ENCODE assay signal across 1 cellular context in the genomic region with DNA sequence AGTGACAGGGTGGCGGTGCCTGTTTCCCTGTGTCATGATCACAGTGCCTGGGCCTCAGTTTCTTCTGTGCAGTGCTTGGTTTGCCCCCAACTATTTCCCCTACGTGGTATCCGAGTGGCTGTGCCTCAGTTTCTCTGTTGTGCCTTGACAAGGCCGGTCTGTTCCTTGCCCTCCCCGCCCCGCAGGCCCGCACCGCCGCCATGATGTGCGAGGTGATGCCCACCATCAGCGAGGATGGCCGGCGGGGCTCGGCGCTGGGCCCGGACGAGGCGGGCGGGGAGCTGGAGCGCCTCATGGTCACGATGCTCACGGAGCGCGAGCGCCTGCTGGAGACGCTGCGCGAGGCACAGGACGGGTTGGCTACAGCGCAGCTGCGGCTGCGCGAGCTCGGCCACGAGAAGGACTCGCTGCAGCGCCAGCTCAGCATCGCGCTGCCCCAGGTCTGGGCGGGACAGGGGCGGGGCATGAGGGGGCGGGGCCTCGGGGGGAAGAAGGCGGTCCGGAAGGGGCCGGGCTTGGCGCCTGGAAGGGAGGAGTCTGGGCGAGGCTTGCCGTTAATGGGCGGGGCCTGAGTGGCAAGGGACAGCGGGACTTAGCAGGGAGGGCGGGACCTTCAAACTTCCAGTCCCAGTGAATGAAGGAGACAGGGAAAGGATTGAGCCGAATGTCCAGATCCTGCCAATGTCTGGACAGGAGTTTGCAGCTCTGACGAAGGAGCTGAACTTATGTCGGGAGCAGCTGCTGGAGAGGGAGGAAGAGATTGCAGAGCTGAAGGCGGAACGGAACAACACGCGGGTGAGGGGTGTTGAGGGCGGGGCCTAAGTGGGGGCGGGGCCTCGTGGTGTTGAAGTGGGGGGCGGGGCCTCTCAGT.
TF ChIP-seq lines count a peak whose summit lies in the region.

No MANE protein-coding gene starts in this region.

TF ChIP-seq in HepG2, 621 proteins besides CTCF, POLR2A, EP300 and RAD21 (continued from another document and continues in another):
- TF ChIP-seq ZBTB34 (CRISPR knock-in tag; IDR thresholded peaks at IDR 0.05) (peak; percentile 95; the same call in 1 of the 2 replicates), MAZ (IDR thresholded peaks at IDR 0.05; ENCODE audit: borderline replicate concordance, low read depth, low read length) (no peak; the same call in 1 of the 2 replicates), MAZ (CRISPR knock-in tag; IDR thresholded peaks at IDR 0.05; ENCODE audit: low read depth) (peak; percentile 96), HHEX (CRISPR knock-in tag; IDR thresholded peaks at IDR 0.05) (no peak), ZNF382 (CRISPR knock-in tag; IDR thresholded peaks at IDR 0.05; ENCODE audit: borderline replicate concordance) (no peak), ZNF160 (CRISPR knock-in tag; IDR thresholded peaks at IDR 0.05) (peak; percentile 93), KLF15 (CRISPR knock-in tag; IDR thresholded peaks at IDR 0.05; ENCODE audit: borderline replicate concordance) (peak; percentile 98; the same call in 1 of the 2 replicates), ZNF740 (CRISPR knock-in tag; IDR thresholded peaks at IDR 0.05) (peak; percentile 89; the same call in 1 of the 2 replicates), IRF1 (CRISPR knock-in tag; IDR thresholded peaks at IDR 0.05; ENCODE audit: low read depth) (peak; percentile 98), ZNF574 (CRISPR knock-in tag; IDR thresholded peaks at IDR 0.05) (peak; percentile 91), TAF1 (CRISPR knock-in tag; IDR thresholded peaks at IDR 0.05) (peak; percentile 77; the same call in 1 of the 2 replicates), CHD4 (IDR thresholded peaks at IDR 0.05; ENCODE audit: borderline replicate concordance, low read length) (no peak), ZNF205 (CRISPR knock-in tag; IDR thresholded peaks at IDR 0.05) (peak; percentile 95), EED (CRISPR knock-in tag; IDR thresholded peaks at IDR 0.05) (peak; percentile 92), ZNF713 (CRISPR knock-in tag; IDR thresholded peaks at IDR 0.05) (peak; percentile 94; the same call in 1 of the 2 replicates), ETV5 (CRISPR knock-in tag; IDR thresholded peaks at IDR 0.05; ENCODE audit: borderline replicate concordance) (peak; percentile 77), AHR (CRISPR knock-in tag; IDR thresholded peaks at IDR 0.05) (peak; percentile 95), POLR2AphosphoS2 (IDR thresholded peaks at IDR 0.05; ENCODE audit: low read depth, low read length) (no peak), ZNF83 (CRISPR knock-in tag; IDR thresholded peaks at IDR 0.05; ENCODE audit: borderline replicate concordance) (peak; percentile 99), NPAS2 (CRISPR knock-in tag; IDR thresholded peaks at IDR 0.05; ENCODE audit: borderline replicate concordance) (no peak), ZNF543 (CRISPR knock-in tag; IDR thresholded peaks at IDR 0.05) (peak; percentile 98), ZSCAN30 (CRISPR knock-in tag; IDR thresholded peaks at IDR 0.05) (0 out of 2 replicates have a peak, but pooled peaks have one; percentile 49), ZNF644 (CRISPR knock-in tag; IDR thresholded peaks at IDR 0.05; ENCODE audit: low read depth) (no peak), JUND (CRISPR knock-in tag; IDR thresholded peaks at IDR 0.05) (peak; percentile 72), NCOR1 (IDR thresholded peaks at IDR 0.05; ENCODE audit: borderline replicate concordance, low read length) (no peak), RELA (CRISPR knock-in tag; IDR thresholded peaks at IDR 0.05) (0 out of 2 replicates have a peak, but pooled peaks have one; percentile 63), SRSF4 (IDR thresholded peaks at IDR 0.05; ENCODE audit: low read depth, low read length, poor library complexity, severe bottlenecking) (no peak), SP5 (CRISPR knock-in tag; IDR thresholded peaks at IDR 0.05; ENCODE audit: borderline replicate concordance, low read depth) (peak; percentile 55), STAT5B (CRISPR knock-in tag; IDR thresholded peaks at IDR 0.05) (peak; percentile 98), ZNF550 (CRISPR knock-in tag; IDR thresholded peaks at IDR 0.05; ENCODE audit: borderline replicate concordance) (peak; percentile 92; the same call in 1 of the 2 replicates), ZNF367 (CRISPR knock-in tag; IDR thresholded peaks at IDR 0.05; ENCODE audit: borderline replicate concordance) (peak; percentile 97; the same call in 1 of the 2 replicates), ZNF839 (CRISPR knock-in tag; IDR thresholded peaks at IDR 0.05; ENCODE audit: borderline replicate concordance) (peak; percentile 89; the same call in 1 of the 2 replicates), CAMTA2 (CRISPR knock-in tag; IDR thresholded peaks at IDR 0.05; ENCODE audit: borderline replicate concordance) (peak; percentile 83), ZNF891 (CRISPR knock-in tag; IDR thresholded peaks at IDR 0.05) (peak; percentile 93; the same call in 1 of the 2 replicates), RBAK (CRISPR knock-in tag; IDR thresholded peaks at IDR 0.05) (no peak), RNF2 (conservative IDR thresholded peaks at IDR 0.05; ENCODE audit: low read depth) (peak; percentile 99), ZNF430 (CRISPR knock-in tag; IDR thresholded peaks at IDR 0.05) (peak; percentile 100), ZNF557 (CRISPR knock-in tag; IDR thresholded peaks at IDR 0.05) (peak; percentile 98)
- TF ChIP-seq, protein P1, sequence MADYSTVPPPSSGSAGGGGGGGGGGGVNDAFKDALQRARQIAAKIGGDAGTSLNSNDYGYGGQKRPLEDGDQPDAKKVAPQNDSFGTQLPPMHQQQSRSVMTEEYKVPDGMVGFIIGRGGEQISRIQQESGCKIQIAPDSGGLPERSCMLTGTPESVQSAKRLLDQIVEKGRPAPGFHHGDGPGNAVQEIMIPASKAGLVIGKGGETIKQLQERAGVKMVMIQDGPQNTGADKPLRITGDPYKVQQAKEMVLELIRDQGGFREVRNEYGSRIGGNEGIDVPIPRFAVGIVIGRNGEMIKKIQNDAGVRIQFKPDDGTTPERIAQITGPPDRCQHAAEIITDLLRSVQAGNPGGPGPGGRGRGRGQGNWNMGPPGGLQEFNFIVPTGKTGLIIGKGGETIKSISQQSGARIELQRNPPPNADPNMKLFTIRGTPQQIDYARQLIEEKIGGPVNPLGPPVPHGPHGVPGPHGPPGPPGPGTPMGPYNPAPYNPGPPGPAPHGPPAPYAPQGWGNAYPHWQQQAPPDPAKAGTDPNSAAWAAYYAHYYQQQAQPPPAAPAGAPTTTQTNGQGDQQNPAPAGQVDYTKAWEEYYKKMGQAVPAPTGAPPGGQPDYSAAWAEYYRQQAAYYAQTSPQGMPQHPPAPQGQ (CRISPR knock-in tag; IDR thresholded peaks at IDR 0.05; ENCODE audit: borderline replicate concordance) = no peak
- TF ChIP-seq, protein P2, sequence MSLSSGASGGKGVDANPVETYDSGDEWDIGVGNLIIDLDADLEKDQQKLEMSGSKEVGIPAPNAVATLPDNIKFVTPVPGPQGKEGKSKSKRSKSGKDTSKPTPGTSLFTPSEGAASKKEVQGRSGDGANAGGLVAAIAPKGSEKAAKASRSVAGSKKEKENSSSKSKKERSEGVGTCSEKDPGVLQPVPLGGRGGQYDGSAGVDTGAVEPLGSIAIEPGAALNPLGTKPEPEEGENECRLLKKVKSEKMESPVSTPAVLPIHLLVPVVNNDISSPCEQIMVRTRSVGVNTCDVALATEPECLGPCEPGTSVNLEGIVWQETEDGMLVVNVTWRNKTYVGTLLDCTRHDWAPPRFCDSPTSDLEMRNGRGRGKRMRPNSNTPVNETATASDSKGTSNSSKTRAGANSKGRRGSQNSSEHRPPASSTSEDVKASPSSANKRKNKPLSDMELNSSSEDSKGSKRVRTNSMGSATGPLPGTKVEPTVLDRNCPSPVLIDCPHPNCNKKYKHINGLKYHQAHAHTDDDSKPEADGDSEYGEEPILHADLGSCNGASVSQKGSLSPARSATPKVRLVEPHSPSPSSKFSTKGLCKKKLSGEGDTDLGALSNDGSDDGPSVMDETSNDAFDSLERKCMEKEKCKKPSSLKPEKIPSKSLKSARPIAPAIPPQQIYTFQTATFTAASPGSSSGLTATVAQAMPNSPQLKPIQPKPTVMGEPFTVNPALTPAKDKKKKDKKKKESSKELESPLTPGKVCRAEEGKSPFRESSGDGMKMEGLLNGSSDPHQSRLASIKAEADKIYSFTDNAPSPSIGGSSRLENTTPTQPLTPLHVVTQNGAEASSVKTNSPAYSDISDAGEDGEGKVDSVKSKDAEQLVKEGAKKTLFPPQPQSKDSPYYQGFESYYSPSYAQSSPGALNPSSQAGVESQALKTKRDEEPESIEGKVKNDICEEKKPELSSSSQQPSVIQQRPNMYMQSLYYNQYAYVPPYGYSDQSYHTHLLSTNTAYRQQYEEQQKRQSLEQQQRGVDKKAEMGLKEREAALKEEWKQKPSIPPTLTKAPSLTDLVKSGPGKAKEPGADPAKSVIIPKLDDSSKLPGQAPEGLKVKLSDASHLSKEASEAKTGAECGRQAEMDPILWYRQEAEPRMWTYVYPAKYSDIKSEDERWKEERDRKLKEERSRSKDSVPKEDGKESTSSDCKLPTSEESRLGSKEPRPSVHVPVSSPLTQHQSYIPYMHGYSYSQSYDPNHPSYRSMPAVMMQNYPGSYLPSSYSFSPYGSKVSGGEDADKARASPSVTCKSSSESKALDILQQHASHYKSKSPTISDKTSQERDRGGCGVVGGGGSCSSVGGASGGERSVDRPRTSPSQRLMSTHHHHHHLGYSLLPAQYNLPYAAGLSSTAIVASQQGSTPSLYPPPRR (CRISPR knock-in tag; IDR thresholded peaks at IDR 0.05; ENCODE audit: borderline replicate concordance) = peak; percentile 88
- TF ChIP-seq, protein P3, sequence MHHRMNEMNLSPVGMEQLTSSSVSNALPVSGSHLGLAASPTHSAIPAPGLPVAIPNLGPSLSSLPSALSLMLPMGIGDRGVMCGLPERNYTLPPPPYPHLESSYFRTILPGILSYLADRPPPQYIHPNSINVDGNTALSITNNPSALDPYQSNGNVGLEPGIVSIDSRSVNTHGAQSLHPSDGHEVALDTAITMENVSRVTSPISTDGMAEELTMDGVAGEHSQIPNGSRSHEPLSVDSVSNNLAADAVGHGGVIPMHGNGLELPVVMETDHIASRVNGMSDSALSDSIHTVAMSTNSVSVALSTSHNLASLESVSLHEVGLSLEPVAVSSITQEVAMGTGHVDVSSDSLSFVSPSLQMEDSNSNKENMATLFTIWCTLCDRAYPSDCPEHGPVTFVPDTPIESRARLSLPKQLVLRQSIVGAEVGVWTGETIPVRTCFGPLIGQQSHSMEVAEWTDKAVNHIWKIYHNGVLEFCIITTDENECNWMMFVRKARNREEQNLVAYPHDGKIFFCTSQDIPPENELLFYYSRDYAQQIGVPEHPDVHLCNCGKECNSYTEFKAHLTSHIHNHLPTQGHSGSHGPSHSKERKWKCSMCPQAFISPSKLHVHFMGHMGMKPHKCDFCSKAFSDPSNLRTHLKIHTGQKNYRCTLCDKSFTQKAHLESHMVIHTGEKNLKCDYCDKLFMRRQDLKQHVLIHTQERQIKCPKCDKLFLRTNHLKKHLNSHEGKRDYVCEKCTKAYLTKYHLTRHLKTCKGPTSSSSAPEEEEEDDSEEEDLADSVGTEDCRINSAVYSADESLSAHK (CRISPR knock-in tag; IDR thresholded peaks at IDR 0.05; ENCODE audit: borderline replicate concordance) = peak; percentile 92; the same call in 1 of the 2 replicates
- TF ChIP-seq, protein P4, sequence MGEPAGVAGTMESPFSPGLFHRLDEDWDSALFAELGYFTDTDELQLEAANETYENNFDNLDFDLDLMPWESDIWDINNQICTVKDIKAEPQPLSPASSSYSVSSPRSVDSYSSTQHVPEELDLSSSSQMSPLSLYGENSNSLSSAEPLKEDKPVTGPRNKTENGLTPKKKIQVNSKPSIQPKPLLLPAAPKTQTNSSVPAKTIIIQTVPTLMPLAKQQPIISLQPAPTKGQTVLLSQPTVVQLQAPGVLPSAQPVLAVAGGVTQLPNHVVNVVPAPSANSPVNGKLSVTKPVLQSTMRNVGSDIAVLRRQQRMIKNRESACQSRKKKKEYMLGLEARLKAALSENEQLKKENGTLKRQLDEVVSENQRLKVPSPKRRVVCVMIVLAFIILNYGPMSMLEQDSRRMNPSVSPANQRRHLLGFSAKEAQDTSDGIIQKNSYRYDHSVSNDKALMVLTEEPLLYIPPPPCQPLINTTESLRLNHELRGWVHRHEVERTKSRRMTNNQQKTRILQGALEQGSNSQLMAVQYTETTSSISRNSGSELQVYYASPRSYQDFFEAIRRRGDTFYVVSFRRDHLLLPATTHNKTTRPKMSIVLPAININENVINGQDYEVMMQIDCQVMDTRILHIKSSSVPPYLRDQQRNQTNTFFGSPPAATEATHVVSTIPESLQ (CRISPR knock-in tag; conservative IDR thresholded peaks at IDR 0.05) = peak; percentile 94
